ENCODE assay signal across 8 cellular contexts in genomic region chr1:155254714-155255242, GRCh38. TPM values are rescaled to one million over a fixed set of nuclear protein-coding genes. Genes with fewer than 3 reads are reported as not detected.
DNase-seq lines count a peak whose midpoint lies in the region; ATAC-seq and TF ChIP-seq lines count a peak whose summit lies in the region.

No MANE protein-coding gene starts in this region.

- H3K27me3 ChIP-seq in hepatocyte (no peaks in the 10 kb centered on the region), skeletal muscle tissue (ENCODE audit: control insufficient read depth in 3 of 3, insufficient read depth in 3 of 3, low read length in 3 of 3) (no peaks in the 10 kb centered on the region)

- peak overlapping the region in 1 of 2 donors; percentile 82 for H3K27ac Mint-ChIP-seq in activated naive CD4-positive, alpha-beta T cell treated with anti-CD3 and anti-CD28 coated beads, Interleukin-2, amount 50 U/mL, for 72 hours

- peaks cover 0 to 11% of the 10 kb centered on the region in 2 donors for H3K36me3 Mint-ChIP-seq in activated naive CD4-positive, alpha-beta T cell treated with anti-CD3 and anti-CD28 coated beads, Interleukin-2, amount 50 U/mL, for 72 hours

- peak overlapping the region; percentile 58 for H2AFZ ChIP-seq in hepatocyte

- H3K9ac ChIP-seq in skeletal muscle tissue (ENCODE audit: low read depth in 1 of 3, low read length in 3 of 3): peak overlapping the region; percentile 81 to 94 (median 90)

- WGBS in hepatocyte (ENCODE audit: low lambda C conversion rate, missing lambda C conversion rate): 14% methylated on average over 13 of the region's 35 CpGs

- H3K4me1 ChIP-seq in hepatocyte (ENCODE audit: insufficient read depth) (peaks cover 27% of the 10 kb centered on the region), skeletal muscle tissue (ENCODE audit: control insufficient read depth in 3 of 3, insufficient read depth in 3 of 3, low read length in 3 of 3) (peaks cover 21 to 40% (median 35%) of the 10 kb centered on the region in 3 donors)

- no peaks in the 10 kb centered on the region for H3K9me2 ChIP-seq in hepatocyte (replicated peaks; ENCODE audit: insufficient read depth)

- no peaks in the 10 kb centered on the region for H4K20me1 ChIP-seq in hepatocyte (ENCODE audit: insufficient read depth, poor library complexity, severe bottlenecking)

- peak overlapping the region; percentile 100 for H3K4me2 ChIP-seq in hepatocyte

- H3K27ac ChIP-seq in hepatocyte (peak overlapping the region; percentile 97), skeletal muscle tissue (ENCODE audit: low read depth, low read length) (peak overlapping the region; percentile 81)

- DNase-seq in stimulated activated CD4-positive, alpha-beta T cell treated with anti-CD3 and anti-CD28 coated beads, Interleukin-15, amount 100 ng/mL, for 24 hours: peak; percentile 24
- no peak for DNase-seq in stimulated activated CD4-positive, alpha-beta T cell treated with anti-CD3 and anti-CD28 coated beads, Interleukin-4, amount 100 ng/mL, for 4 hours
- DNase-seq in activated naive CD4-positive, alpha-beta T cell treated with anti-CD3 and anti-CD28 coated beads, Interleukin-2, amount 50 U/mL, for 72 hours (ENCODE audit: low spot score in 2 of 2): no peak
- DNase-seq in hepatocyte (ENCODE audit: low spot score): no peak
- DNase-seq in NCI-H446 (lab: John Stamatoyannopoulos, UW): no peak
- no peak for DNase-seq in inferior parietal cortex (ENCODE audit: extremely low spot score)

- H3K9me3 ChIP-seq in hepatocyte (ENCODE audit: low read depth) (no peaks in the 10 kb centered on the region), skeletal muscle tissue (ENCODE audit: control insufficient read depth in 3 of 3, low read length in 3 of 3) (no peaks in the 10 kb centered on the region)

- H3K9me3 Mint-ChIP-seq in activated naive CD4-positive, alpha-beta T cell treated with anti-CD3 and anti-CD28 coated beads, Interleukin-2, amount 50 U/mL, for 72 hours: no peaks in the 10 kb centered on the region

- H3K36me3 ChIP-seq in hepatocyte (replicated peaks; ENCODE audit: insufficient read depth, low read depth) (no peaks in the 10 kb centered on the region), skeletal muscle tissue (ENCODE audit: control insufficient read depth in 3 of 3, insufficient read depth in 3 of 3, low read length in 3 of 3) (peaks cover 18 to 26% (median 19%) of the 10 kb centered on the region in 3 donors)

- TF ChIP-seq CTCF in hepatocyte (IDR thresholded peaks at IDR 0.05; ENCODE audit: poor library complexity): no peak

- peak; percentile 1 for ATAC-seq in activated naive CD4-positive, alpha-beta T cell treated with anti-CD3 and anti-CD28 coated beads, Interleukin-2, amount 50 U/mL, for 72 hours
- ATAC-seq in HG03039 (IDR thresholded peaks at IDR 0.05; ENCODE audit: unreplicated experiment): no peak

- peak overlapping the region; percentile 46 for H3K4me3 ChIP-seq in hepatocyte
- peak overlapping the region; percentile 85 to 89 (median 85) for H3K4me3 ChIP-seq in skeletal muscle tissue (ENCODE audit: low read length in 3 of 3)

- H3K79me2 ChIP-seq in hepatocyte: peaks cover 30% of the 10 kb centered on the region

RNA-seq across cellular contexts. Expression of gene ENTREP3, which starts 0.5 kb away (rescaled TPM):
- 10 to 100 TPM; 14.3 to 45.8 TPM for total RNA-seq in activated naive CD4-positive, alpha-beta T cell treated with anti-CD3 and anti-CD28 coated beads, Interleukin-2, amount 50 U/mL, for 72 hours
- total RNA-seq in hepatocyte (8.1 and 8.8 TPM in 2 replicates), skeletal muscle tissue (2.1 TPM)
- polyA plus RNA-seq in hepatocyte: 26.0 and 27.1 TPM in 2 replicates

RNA-seq across cellular contexts. Expression of gene SCAMP3, which starts 7.4 kb away (rescaled TPM):
- total RNA-seq in activated naive CD4-positive, alpha-beta T cell treated with anti-CD3 and anti-CD28 coated beads, Interleukin-2, amount 50 U/mL, for 72 hours: 100 to 1,000 TPM in 1 of 2 donors, 10 to 100 TPM in 1; 98.9 to 107 TPM
- total RNA-seq in hepatocyte: 45.0 and 45.7 TPM in 2 replicates
- polyA plus RNA-seq in hepatocyte: 114 and 131 TPM in 2 replicates
- total RNA-seq in skeletal muscle tissue: 16.2 TPM

RNA-seq across cellular contexts. Expression of gene CLK2, which starts 18.5 kb away (rescaled TPM):
- total RNA-seq in activated naive CD4-positive, alpha-beta T cell treated with anti-CD3 and anti-CD28 coated beads, Interleukin-2, amount 50 U/mL, for 72 hours: 100 to 1,000 TPM in 1 of 2 donors, 10 to 100 TPM in 1; 90.7 to 106 TPM
- total RNA-seq in hepatocyte: 18.6 and 26.1 TPM in 2 replicates
- 48.7 and 53.8 TPM in 2 replicates for polyA plus RNA-seq in hepatocyte
- 23.5 TPM for total RNA-seq in skeletal muscle tissue

RNA-seq across cellular contexts. Expression of gene HCN3, which starts 22.5 kb away (rescaled TPM):
- total RNA-seq in activated naive CD4-positive, alpha-beta T cell treated with anti-CD3 and anti-CD28 coated beads, Interleukin-2, amount 50 U/mL, for 72 hours: 1 to 10 TPM; 3.9 to 4.8 TPM
- total RNA-seq in hepatocyte (1.5 and 4.3 TPM in 2 replicates), skeletal muscle tissue (1.0 TPM)
- 5.6 and 8.2 TPM in 2 replicates for polyA plus RNA-seq in hepatocyte

RNA-seq across cellular contexts. Expression of gene MTX1, which starts 46.3 kb away (rescaled TPM):
- total RNA-seq in activated naive CD4-positive, alpha-beta T cell treated with anti-CD3 and anti-CD28 coated beads, Interleukin-2, amount 50 U/mL, for 72 hours: 10 to 100 TPM; 46.6 to 57.2 TPM
- total RNA-seq in hepatocyte: 42.1 and 49.4 TPM in 2 replicates
- 78.2 and 82.0 TPM in 2 replicates for polyA plus RNA-seq in hepatocyte
- total RNA-seq in skeletal muscle tissue: 16.2 TPM
